Comparison of ENCODE assay signal across 14 cellular contexts in the genomic region with DNA sequence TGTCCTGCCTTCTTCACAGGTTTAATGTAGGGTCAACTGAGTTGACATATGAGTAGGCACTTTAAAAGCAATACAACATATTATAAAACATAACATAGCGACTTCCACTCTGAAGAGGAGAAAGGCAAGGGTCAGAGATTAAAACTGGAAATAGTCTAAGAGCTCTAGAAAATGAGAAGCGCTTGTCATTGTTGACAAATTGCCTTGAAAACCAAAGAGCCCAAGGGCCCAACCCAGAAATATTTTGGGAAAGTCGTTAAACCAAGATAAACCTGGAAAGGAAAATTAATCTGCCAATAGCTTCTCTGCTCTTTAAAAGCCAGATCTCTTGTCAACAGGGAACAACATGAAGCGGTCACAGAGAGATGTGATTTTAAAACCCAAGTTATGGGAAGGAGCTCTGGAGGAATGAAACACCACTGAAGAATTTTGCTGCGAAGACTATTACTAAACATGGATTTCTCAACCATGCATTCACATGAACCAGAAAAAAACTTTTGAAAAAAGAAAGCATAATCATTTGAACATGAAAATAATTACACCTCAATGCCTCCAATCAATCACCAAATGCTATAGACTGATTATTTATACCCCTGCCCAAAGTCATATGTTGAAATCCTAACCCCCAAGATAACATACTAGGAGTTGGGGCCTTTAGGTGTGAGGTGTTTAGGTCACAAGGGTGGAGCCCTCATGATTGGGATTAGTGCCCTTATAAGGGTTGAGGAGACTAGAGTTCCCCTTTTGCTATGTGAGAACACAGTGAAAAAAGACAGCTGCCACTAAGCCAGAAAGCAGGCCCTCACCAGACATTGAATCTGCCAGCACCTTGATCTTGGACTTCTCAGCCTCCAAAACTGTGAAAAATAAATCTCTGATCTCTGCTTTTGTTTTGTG. TPM values are rescaled to one million over a fixed set of nuclear protein-coding genes. Genes with fewer than 3 reads are reported as not detected.
DNase-seq lines count a peak whose midpoint lies in the region; ATAC-seq and TF ChIP-seq lines count a peak whose summit lies in the region.
"Had no signal": no experiment of that assay in that cellular context is flagged by ENCODE, and none has a peak within 500 bp of the region (broad histone marks: within the 10 kb centered on the region; RNA-seq: fewer than 3 reads in every experiment).

No MANE protein-coding gene starts in this region.

- no peak overlapping the region for H2BK120ac ChIP-seq in IMR-90 (ENCODE audit: low read depth, low read length)

- no peak overlapping the region for H2BK20ac ChIP-seq in IMR-90 (ENCODE audit: low read depth, low read length)

- peaks cover 31% of the 10 kb centered on the region for H3K36me3 ChIP-seq in CD4-positive, CD25-positive, alpha-beta regulatory T cell (ENCODE audit: control insufficient read depth, insufficient read depth, low read length)
- H3K36me3 ChIP-seq in IMR-90 (ENCODE audit: control insufficient read depth, insufficient read depth, low read length), result peaks cover 21% of the 10 kb centered on the region
- H3K36me3 ChIP-seq in osteoblast (ENCODE audit: insufficient read depth, low read length), result peaks cover 36% of the 10 kb centered on the region

- peaks cover 20% of the 10 kb centered on the region for H3K36me3 Mint-ChIP-seq in CD4-positive, CD25-positive, alpha-beta regulatory T cell
- peaks cover 13% of the 10 kb centered on the region for H3K36me3 Mint-ChIP-seq in central memory CD8-positive, alpha-beta T cell (ENCODE audit: insufficient read depth)
- H3K36me3 Mint-ChIP-seq in nephron progenitor cell (ENCODE audit: low read depth), result peaks cover 36% of the 10 kb centered on the region

- H3K9me1 ChIP-seq in IMR-90 (ENCODE audit: insufficient read depth, low read length), result no peaks in the 10 kb centered on the region

- peak overlapping the region in 2 of 3 donors; percentile 32 to 36 for H3K27ac Mint-ChIP-seq in CD4-positive, CD25-positive, alpha-beta regulatory T cell
- peak overlapping the region; percentile 20 for H3K27ac Mint-ChIP-seq in central memory CD8-positive, alpha-beta T cell (ENCODE audit: low read depth)
- no peak overlapping the region for H3K27ac Mint-ChIP-seq in nephron progenitor cell
- H3K27ac Mint-ChIP-seq: activated naive CD8-positive, alpha-beta T cell treated with anti-CD3 and anti-CD28 coated beads, Interleukin-2, amount 10 ng/mL, durations not matched to agents 7 days and 5 days had no signal

- TF ChIP-seq CTCF in IMR-90 (conservative IDR thresholded peaks at IDR 0.05; ENCODE audit: low read depth, low read length) (no peak), osteoblast (IDR thresholded peaks at IDR 0.05; ENCODE audit: extremely low read depth, low read depth, low read length) (no peak), nephron progenitor cell (IDR thresholded peaks at IDR 0.05) (no peak)

- H3K56ac ChIP-seq in IMR-90 (ENCODE audit: extremely low read depth, insufficient read depth, low read length), result no peak overlapping the region

- H3K4me2 ChIP-seq in IMR-90 (ENCODE audit: low read depth, low read length) (no peak overlapping the region; the same call in 1 of the 2 replicates), osteoblast (ENCODE audit: insufficient read depth, low read length) (no peak overlapping the region)

- no peak overlapping the region for H2BK15ac ChIP-seq in IMR-90 (ENCODE audit: low read depth, low read length)

- H3K4me1 ChIP-seq in CD4-positive, CD25-positive, alpha-beta regulatory T cell (ENCODE audit: control insufficient read depth, insufficient read depth, low read length, poor library complexity, severe bottlenecking), result no peaks in the 10 kb centered on the region
- H3K4me1 ChIP-seq in IMR-90 (ENCODE audit: control insufficient read depth, insufficient read depth, low read length) (peaks cover 2% of the 10 kb centered on the region; the same call in 1 of the 2 replicates), osteoblast (ENCODE audit: insufficient read depth, low read length) (peaks cover 5% of the 10 kb centered on the region)

- no peak for TF ChIP-seq RAD21 in IMR-90 (IDR thresholded peaks at IDR 0.05; ENCODE audit: low read length)

- no peaks in the 10 kb centered on the region for H3K27me3 ChIP-seq in CD4-positive, CD25-positive, alpha-beta regulatory T cell (ENCODE audit: control insufficient read depth, insufficient read depth, low read length)
- no peaks in the 10 kb centered on the region for H3K27me3 ChIP-seq in IMR-90 (ENCODE audit: control insufficient read depth, insufficient read depth, low read length)
- no peaks in the 10 kb centered on the region for H3K27me3 ChIP-seq in osteoblast (ENCODE audit: insufficient read depth, low read length)

- no peaks in the 10 kb centered on the region for H3K79me2 ChIP-seq in osteoblast (ENCODE audit: insufficient read depth, low read length)

- TF ChIP-seq POLR2A in IMR-90 (IDR thresholded peaks at IDR 0.05; ENCODE audit: low read depth, low read length), result no peak

- intact Hi-C loops in IMR-90 (cut with micrococcal nuclease), result no loop called here

- POLR2A ChIA-PET in IMR-90 (lab: Charles Lee; ENCODE audit: unreplicated experiment), result interaction anchor here (1.2 kb wide), 1 partner anchor 12 kb away, joined by 3 read pairs; no protein-coding TSS in a partner anchor

- H3K9ac ChIP-seq in IMR-90 (ENCODE audit: low read depth, low read length), result no peak overlapping the region

- H3K4me3 Mint-ChIP-seq in CD4-positive, CD25-positive, alpha-beta regulatory T cell, result no peak overlapping the region
- H3K4me3 Mint-ChIP-seq in central memory CD8-positive, alpha-beta T cell, result no peak overlapping the region
- no peak overlapping the region for H3K4me3 Mint-ChIP-seq in nephron progenitor cell
- H3K4me3 Mint-ChIP-seq: activated naive CD8-positive, alpha-beta T cell treated with anti-CD3 and anti-CD28 coated beads, Interleukin-2, amount 10 ng/mL, durations not matched to agents 7 days and 5 days had no signal

- WGBS in IMR-90 (ENCODE audit: extremely low coverage in 2 of 2, insufficient read length in 1 of 2), 2 experiments, result 100% methylated on average over 1 of the region's 5 CpGs; no CpG with 5 or more reads in 1 of the 2 experiments

- H2AK9ac ChIP-seq in IMR-90 (replicated peaks; ENCODE audit: low read depth, low read length, poor library complexity), result no peak overlapping the region

- H3K9me3 Mint-ChIP-seq in CD4-positive, CD25-positive, alpha-beta regulatory T cell, result no peaks in the 10 kb centered on the region
- no peaks in the 10 kb centered on the region for H3K9me3 Mint-ChIP-seq in central memory CD8-positive, alpha-beta T cell
- peaks cover 10% of the 10 kb centered on the region for H3K9me3 Mint-ChIP-seq in nephron progenitor cell
- H3K9me3 Mint-ChIP-seq: activated naive CD8-positive, alpha-beta T cell treated with anti-CD3 and anti-CD28 coated beads, Interleukin-2, amount 10 ng/mL, durations not matched to agents 7 days and 5 days had no signal

- in situ Hi-C loops in IMR-90 (cut with MboI; ENCODE audit: low sequenced_read_pairs), result no loop called here

- no peak overlapping the region; a peak in 1 of 4 replicates for H4K8ac ChIP-seq in IMR-90 (ENCODE audit: low read depth in 2 of 2, low read length in 2 of 2)

- peak overlapping the region; percentile 42; the same call in 1 of the 2 replicates for H4K5ac ChIP-seq in IMR-90 (ENCODE audit: low read depth, low read length)

- H3K18ac ChIP-seq in IMR-90 (ENCODE audit: low read depth, low read length), result no peak overlapping the region; the same call in 1 of the 2 replicates

- CTCF ChIA-PET in IMR-90 (lab: Yijun Ruan, JAX), result interaction anchor here (1.1 to 1.3 kb wide), 2 partner anchors 33 to 83 kb away, joined by 3 to 5 read pairs; partner anchors contain the start of gene MTF1

- H3K9me3 ChIP-seq in CD4-positive, CD25-positive, alpha-beta regulatory T cell (ENCODE audit: control insufficient read depth in 2 of 2, low read length in 2 of 2), result no peaks in the 10 kb centered on the region
- H3K9me3 ChIP-seq in IMR-90 (ENCODE audit: control insufficient read depth, insufficient read depth, low read length), result peaks cover 3% of the 10 kb centered on the region
- H3K9me3 ChIP-seq in osteoblast (ENCODE audit: low read depth, low read length), result no peaks in the 10 kb centered on the region

- peak overlapping the region; percentile 72 for H2BK5ac ChIP-seq in IMR-90 (ENCODE audit: low read depth, low read length, poor library complexity, severe bottlenecking)

- H3K4me3 ChIP-seq in CD4-positive, CD25-positive, alpha-beta regulatory T cell (ENCODE audit: low read depth, low read length), result no peak overlapping the region
- no peak overlapping the region for H3K4me3 ChIP-seq in IMR-90 (ENCODE audit: insufficient read depth, low read depth, low read length)
- H3K4me3 ChIP-seq in osteoblast (ENCODE audit: insufficient read depth, low read length), result no peak overlapping the region

- H3K27ac ChIP-seq in CD4-positive, CD25-positive, alpha-beta regulatory T cell (ENCODE audit: insufficient read depth, low read length, poor library complexity, severe bottlenecking), result no peak overlapping the region
- H3K27ac ChIP-seq in IMR-90 (ENCODE audit: insufficient read depth, low read length) (peak overlapping the region; percentile 44; the same call in 1 of the 2 replicates), osteoblast (ENCODE audit: low read depth, low read length) (peak overlapping the region; percentile 70)
- H3K27ac ChIP-seq: WERI-Rb-1 had no signal

- dilution Hi-C loops in IMR-90 (cut with HindIII; ENCODE audit: low sequenced_read_pairs, unreplicated experiment), result no loop called here

- peaks cover 3 to 9% of the 10 kb centered on the region in 2 experiments; a peak in 1 of 4 replicates for H3K79me1 ChIP-seq in IMR-90 (ENCODE audit: low read depth in 1 of 2, low read length in 2 of 2)

- H2AFZ ChIP-seq in IMR-90 (replicated peaks; ENCODE audit: low read length, poor library complexity), result no peak overlapping the region
- H2AFZ ChIP-seq in osteoblast (ENCODE audit: low read length), result no peak overlapping the region

- H3K14ac ChIP-seq in IMR-90 (replicated peaks; ENCODE audit: low read depth, low read length), result no peak overlapping the region

- no peak overlapping the region for H3K23ac ChIP-seq in IMR-90 (ENCODE audit: low read depth, low read length)

- no peak overlapping the region for H3K4ac ChIP-seq in IMR-90 (ENCODE audit: low read depth, low read length)

- BruUV-seq in IMR-90 (replicated peaks; lab: Mats Ljungman, UMichigan), result no TSS peak

- no peak for DNase-seq in CD4-positive, CD25-positive, alpha-beta regulatory T cell
- peak; percentile 68 for DNase-seq in IMR-90
- no peak for DNase-seq in central memory CD8-positive, alpha-beta T cell (ENCODE audit: low spot score in 2 of 2)
- DNase-seq in osteoblast (ENCODE audit: insufficient read length, low spot score, missing footprints), result peak; percentile 90
- DNase-seq in nephron progenitor cell, result no peak
- DNase-seq in midbrain (lab: John Stamatoyannopoulos, UW), result no peak
- DNase-seq: activated naive CD8-positive, alpha-beta T cell treated with anti-CD3 and anti-CD28 coated beads, Interleukin-2, amount 10 ng/mL, durations not matched to agents 7 days and 5 days; dermis blood vessel endothelial cell; foreskin melanocyte; NCI-H187; WERI-Rb-1 had no signal

- H4K91ac ChIP-seq in IMR-90 (ENCODE audit: insufficient read depth, low read depth, low read length), result no peak overlapping the region

- H3K4me1 Mint-ChIP-seq in CD4-positive, CD25-positive, alpha-beta regulatory T cell, result peaks cover 6 to 13% (median 9%) of the 10 kb centered on the region in 4 donors
- H3K4me1 Mint-ChIP-seq in central memory CD8-positive, alpha-beta T cell, result no peaks in the 10 kb centered on the region
- H3K4me1 Mint-ChIP-seq in nephron progenitor cell, result no peaks in the 10 kb centered on the region

- ATAC-seq in CD4-positive, CD25-positive, alpha-beta regulatory T cell (ENCODE audit: low read depth in 2 of 2), result no peak
- ATAC-seq in IMR-90 (ENCODE audit: low read depth) (peak; percentile 81), HG03521 (IDR thresholded peaks at IDR 0.05; ENCODE audit: unreplicated experiment) (no peak), GM18870 (IDR thresholded peaks at IDR 0.05; ENCODE audit: unreplicated experiment) (no peak)
- ATAC-seq in central memory CD8-positive, alpha-beta T cell (replicated peaks; ENCODE audit: extremely low read depth, poor library complexity, severe bottlenecking), result no peak
- ATAC-seq: sciatic nerve had no signal

- H2AK5ac ChIP-seq in IMR-90 (ENCODE audit: low read depth, low read length), result peak overlapping the region; percentile 49; the same call in 1 of the 2 replicates

- no peaks in the 10 kb centered on the region; the same call in 1 of the 2 replicates for H4K20me1 ChIP-seq in IMR-90 (ENCODE audit: insufficient read depth, low read length)
- no peaks in the 10 kb centered on the region for H4K20me1 ChIP-seq in osteoblast (ENCODE audit: insufficient read depth, low read length)

- no peaks in the 10 kb centered on the region for H3K27me3 Mint-ChIP-seq in CD4-positive, CD25-positive, alpha-beta regulatory T cell
- H3K27me3 Mint-ChIP-seq in central memory CD8-positive, alpha-beta T cell, result no peaks in the 10 kb centered on the region
- H3K27me3 Mint-ChIP-seq in nephron progenitor cell (ENCODE audit: low read depth, poor library complexity), result no peaks in the 10 kb centered on the region
- H3K27me3 Mint-ChIP-seq: activated naive CD8-positive, alpha-beta T cell treated with anti-CD3 and anti-CD28 coated beads, Interleukin-2, amount 10 ng/mL, durations not matched to agents 7 days and 5 days had no signal

RNA-seq across cellular contexts. Expression of gene MTF1, which starts 33.0 kb away (rescaled TPM):
- 34.1 TPM for total RNA-seq in CD4-positive, CD25-positive, alpha-beta regulatory T cell
- 10 to 100 TPM; 16.3 to 22.9 (median 18.7) TPM for polyA plus RNA-seq in CD4-positive, CD25-positive, alpha-beta regulatory T cell
- total RNA-seq in IMR-90 (2012; rRNA removed) (2.2 and 2.3 TPM in 2 replicates), osteoblast (4.1 and 4.3 TPM in 2 replicates)
- polyA plus RNA-seq in IMR-90 (2012; rRNA removed), result 4.7 and 5.0 TPM in 2 replicates
- polyA plus RNA-seq in IMR-90 (2012; cell fraction: cytosol; rRNA removed), result 1.5 and 1.9 TPM in 2 replicates
- polyA plus RNA-seq in IMR-90 (2012; cell fraction: nucleus; rRNA removed; ENCODE audit: low replicate concordance), result 2.6 and 5.8 TPM in 2 replicates

RNA-seq across cellular contexts. Expression of gene INPP5B, which starts 54.5 kb away (rescaled TPM):
- 23.8 TPM for total RNA-seq in CD4-positive, CD25-positive, alpha-beta regulatory T cell
- 10 to 100 TPM; 15.4 to 21.1 (median 18.5) TPM for polyA plus RNA-seq in CD4-positive, CD25-positive, alpha-beta regulatory T cell
- total RNA-seq in IMR-90 (2012; rRNA removed) (17.2 and 20.4 TPM in 2 replicates), osteoblast (39.4 and 48.6 TPM in 2 replicates)
- 8.0 and 9.4 TPM in 2 replicates for polyA plus RNA-seq in IMR-90 (2012; rRNA removed)
- 4.2 and 4.5 TPM in 2 replicates for polyA plus RNA-seq in IMR-90 (2012; cell fraction: cytosol; rRNA removed)
- polyA plus RNA-seq in IMR-90 (2012; cell fraction: nucleus; rRNA removed; ENCODE audit: low replicate concordance), result 11.0 and 21.5 TPM in 2 replicates

Comparison
In these comparisons a context has a peak if more than half of its experiments do, and no peak if none do; other contexts are left out.
1. DNase-seq: peak in IMR-90 (single experiment) and osteoblast (single experiment); none in CD4-positive, CD25-positive, alpha-beta regulatory T cell (0 of 3), central memory CD8-positive, alpha-beta T cell (0 of 2), nephron progenitor cell (single experiment) and midbrain (single experiment).